1 cellular context compared by ENCODE assay signal in genomic region chr11:94897330-94897768, GRCh38.
TF ChIP-seq lines count a peak whose summit lies in the region.

No MANE protein-coding gene starts in this region.

TF ChIP-seq in WTC11, 78 proteins besides CTCF, POLR2A, EP300 and RAD21 (continued from another document):
- no peak for TF ChIP-seq SOX15 (CRISPR knock-in tag; IDR thresholded peaks at IDR 0.05)
- no peak for TF ChIP-seq ZNF232 (CRISPR knock-in tag; IDR thresholded peaks at IDR 0.05)
- TF ChIP-seq HMGA2 (CRISPR knock-in tag; IDR thresholded peaks at IDR 0.05), result no peak
- no peak for TF ChIP-seq SMAD3 (CRISPR knock-in tag; IDR thresholded peaks at IDR 0.05; ENCODE audit: borderline replicate concordance)
- TF ChIP-seq ZNF281 (CRISPR knock-in tag; IDR thresholded peaks at IDR 0.05), result no peak
- no peak for TF ChIP-seq ETV6 (CRISPR knock-in tag; IDR thresholded peaks at IDR 0.05)
- no peak for TF ChIP-seq TEAD4 (CRISPR knock-in tag; IDR thresholded peaks at IDR 0.05)
- TF ChIP-seq, protein P1, sequence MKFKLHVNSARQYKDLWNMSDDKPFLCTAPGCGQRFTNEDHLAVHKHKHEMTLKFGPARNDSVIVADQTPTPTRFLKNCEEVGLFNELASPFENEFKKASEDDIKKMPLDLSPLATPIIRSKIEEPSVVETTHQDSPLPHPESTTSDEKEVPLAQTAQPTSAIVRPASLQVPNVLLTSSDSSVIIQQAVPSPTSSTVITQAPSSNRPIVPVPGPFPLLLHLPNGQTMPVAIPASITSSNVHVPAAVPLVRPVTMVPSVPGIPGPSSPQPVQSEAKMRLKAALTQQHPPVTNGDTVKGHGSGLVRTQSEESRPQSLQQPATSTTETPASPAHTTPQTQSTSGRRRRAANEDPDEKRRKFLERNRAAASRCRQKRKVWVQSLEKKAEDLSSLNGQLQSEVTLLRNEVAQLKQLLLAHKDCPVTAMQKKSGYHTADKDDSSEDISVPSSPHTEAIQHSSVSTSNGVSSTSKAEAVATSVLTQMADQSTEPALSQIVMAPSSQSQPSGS (CRISPR knock-in tag; IDR thresholded peaks at IDR 0.05; ENCODE audit: borderline replicate concordance, low read depth), result no peak
- TF ChIP-seq ZNF317 (CRISPR knock-in tag; IDR thresholded peaks at IDR 0.05; ENCODE audit: borderline replicate concordance, low read depth), result no peak
- no peak for TF ChIP-seq ATF1 (CRISPR knock-in tag; IDR thresholded peaks at IDR 0.05)
